ENCODE assay signal across 12 cellular contexts in genomic region chr11:118176400-118177134, GRCh38. TPM values are rescaled to one million over a fixed set of nuclear protein-coding genes. Genes with fewer than 3 reads are reported as not detected.
DNase-seq lines count a peak whose midpoint lies in the region; ATAC-seq and TF ChIP-seq lines count a peak whose summit lies in the region.
"Had no signal": no experiment of that assay in that cellular context is flagged by ENCODE, and none has a peak within 500 bp of the region (broad histone marks: within the 10 kb centered on the region; RNA-seq: fewer than 3 reads in every experiment).

SCN2B (minus strand) TSS chr11:118176639; CDS start chr11:118176431, 208 bp downstream.

- H3K27ac ChIP-seq in HEK293 (ENCODE audit: extremely low read depth, low read depth, low read length) = no peak within 1 kb of the TSS
- H3K27ac ChIP-seq in prostate gland = no peak within 1 kb of the TSS

- TF ChIP-seq CTCF in HEK293 (tag by site-specific recombination; IDR thresholded peaks at IDR 0.05) = no peak
- no peak for TF ChIP-seq CTCF in brain (conservative IDR thresholded peaks at IDR 0.05)
- no peak for TF ChIP-seq CTCF in prostate gland (IDR thresholded peaks at IDR 0.05)

- no peaks in the 10 kb centered on the region for H3K9me3 Mint-ChIP-seq in brain
- H3K9me3 Mint-ChIP-seq: CD4-positive, alpha-beta memory T cell had no signal

- intact Hi-C loops in prostate gland (cut with DNase I) = no loop called here

- H3K4me1 ChIP-seq in HEK293 (ENCODE audit: control insufficient read depth, insufficient read depth, low read length) = no peaks in the 10 kb centered on the region
- peaks cover 22% of the 10 kb centered on the region for H3K4me1 ChIP-seq in iPS-15b (ENCODE audit: control insufficient read depth, insufficient read depth, low read length)
- H3K4me1 ChIP-seq in prostate gland (replicated peaks) = no peaks in the 10 kb centered on the region

- WGBS in prostate gland = 31% methylated on average over 10 of the region's 10 CpGs

- DNase-seq in retina = peak; percentile 63
- no peak for DNase-seq in prostate gland (ENCODE audit: low spot score)
- no peak for DNase-seq in occipital lobe (lab: John Stamatoyannopoulos, UW)
- DNase-seq: CD4-positive, alpha-beta memory T cell; NCI-H1048; stimulated activated CD4-positive, alpha-beta T cell treated with anti-CD3 and anti-CD28 coated beads, Interleukin-2, amount 100 ng/mL, for 48 hours had no signal

- no peaks in the 10 kb centered on the region for H3K36me3 Mint-ChIP-seq in brain
- H3K36me3 Mint-ChIP-seq: CD4-positive, alpha-beta memory T cell had no signal

- ATAC-seq in HG03095 (IDR thresholded peaks at IDR 0.05; ENCODE audit: unreplicated experiment) = no peak
- ATAC-seq in GM19328 (IDR thresholded peaks at IDR 0.05; ENCODE audit: unreplicated experiment) = no peak

- peak within 1 kb of the TSS; percentile 88 to 99 (median 95) for H3K27ac Mint-ChIP-seq in brain

- peak within 1 kb of the TSS; percentile 17 for H3K9ac ChIP-seq in iPS-15b (ENCODE audit: low read depth, low read length)

- no peaks in the 10 kb centered on the region for H3K36me3 ChIP-seq in HEK293 (ENCODE audit: control insufficient read depth in 2 of 2, insufficient read depth in 1 of 2, low read length in 2 of 2)
- no peaks in the 10 kb centered on the region for H3K36me3 ChIP-seq in iPS-15b (ENCODE audit: control insufficient read depth, insufficient read depth, low read length)
- H3K36me3 ChIP-seq in prostate gland = no peaks in the 10 kb centered on the region

- H3K4me1 Mint-ChIP-seq in brain = peaks cover 59% of the 10 kb centered on the region

- H3K27me3 Mint-ChIP-seq in brain = peaks cover 15% of the 10 kb centered on the region

- no peaks in the 10 kb centered on the region for H3K9me3 ChIP-seq in HEK293 (ENCODE audit: control insufficient read depth, insufficient read depth, low read depth, low read length)
- H3K9me3 ChIP-seq in iPS-15b (ENCODE audit: control insufficient read depth, insufficient read depth, low read length) = no peaks in the 10 kb centered on the region
- H3K9me3 ChIP-seq in prostate gland = no peaks in the 10 kb centered on the region

- H3K27me3 ChIP-seq in iPS-15b (ENCODE audit: control insufficient read depth, insufficient read depth, low read length) (peaks cover 51% of the 10 kb centered on the region), prostate gland (replicated peaks; ENCODE audit: insufficient read depth) (no peaks in the 10 kb centered on the region)

- no peak for TF ChIP-seq POLR2A in prostate gland (IDR thresholded peaks at IDR 0.05)

- POLR2A ChIA-PET in HEK293 (lab: Yijun Ruan, JAX) = no interaction called here

- CTCF ChIA-PET in HEK293 (lab: Yijun Ruan, JAX) = interaction anchor here (0.8 to 2.5 kb wide), 3 partner anchors 9 to 352 kb away, joined by 3 to 9 read pairs (median 4); partner anchors contain the start of gene FXYD2

- H3K4me3 ChIP-seq in HEK293 (ENCODE audit: low read depth, low read length) = no peak within 1 kb of the TSS
- peak within 1 kb of the TSS; percentile 66 for H3K4me3 ChIP-seq in iPS-15b (ENCODE audit: low read depth, low read length)
- H3K4me3 ChIP-seq in prostate gland = no peak within 1 kb of the TSS

- H3K4me3 Mint-ChIP-seq in brain = peak within 1 kb of the TSS; percentile 88 to 93 (median 92)
- H3K4me3 Mint-ChIP-seq: CD4-positive, alpha-beta memory T cell had no signal

TF ChIP-seq in HEK293, 187 proteins besides CTCF, POLR2A, EP300 and RAD21:
- no peak for TF ChIP-seq ZNF843 (tag by site-specific recombination; IDR thresholded peaks at IDR 0.05)
- TF ChIP-seq ZNF335 (tag by site-specific recombination; conservative IDR thresholded peaks at IDR 0.05) = 0 out of 2 replicates have a peak, but pooled peaks have one; percentile 12
- no peak for TF ChIP-seq ZNF624 (tag by site-specific recombination; IDR thresholded peaks at IDR 0.05)
- TF ChIP-seq SETDB1 (IDR thresholded peaks at IDR 0.05; ENCODE audit: insufficient read length, low read length) = no peak
- TF ChIP-seq PRDM10 (tag by site-specific recombination; IDR thresholded peaks at IDR 0.05) = peak; percentile 50
- peak; percentile 77 for TF ChIP-seq ZNF366 (tag by site-specific recombination; conservative IDR thresholded peaks at IDR 0.05)
- TF ChIP-seq ZNF416 (tag by site-specific recombination; IDR thresholded peaks at IDR 0.05) = no peak
- no peak for TF ChIP-seq ZNF561 (tag by site-specific recombination; IDR thresholded peaks at IDR 0.05; ENCODE audit: borderline replicate concordance)
- TF ChIP-seq PATZ1 (tag by site-specific recombination; IDR thresholded peaks at IDR 0.05) = 0 out of 2 replicates have a peak, but pooled peaks have one; percentile 35
- no peak for TF ChIP-seq ZFP69B (tag by site-specific recombination; IDR thresholded peaks at IDR 0.05)
- no peak for TF ChIP-seq YY1 (tag by site-specific recombination; IDR thresholded peaks at IDR 0.05)
- TF ChIP-seq ZXDB (tag by site-specific recombination; IDR thresholded peaks at IDR 0.05) = no peak
- peak; percentile 82 for TF ChIP-seq ZNF398 (tag by site-specific recombination; IDR thresholded peaks at IDR 0.05)
- TF ChIP-seq SP7 (tag by site-specific recombination; IDR thresholded peaks at IDR 0.05) = 0 out of 2 replicates have a peak, but pooled peaks have one; percentile 13
- no peak for TF ChIP-seq ZNF548 (tag by site-specific recombination; IDR thresholded peaks at IDR 0.05)
- TF ChIP-seq ZBTB8A (tag by site-specific recombination; IDR thresholded peaks at IDR 0.05) = peak; percentile 16; the same call in 1 of the 2 replicates
- 0 out of 2 replicates have a peak, but pooled peaks have one; percentile 5 for TF ChIP-seq ZFHX2 (tag by site-specific recombination; conservative IDR thresholded peaks at IDR 0.05)
- TF ChIP-seq ZNF596 (tag by site-specific recombination; IDR thresholded peaks at IDR 0.05) = peak; percentile 62; the same call in 1 of the 2 replicates
- TF ChIP-seq ZNF324 (tag by site-specific recombination; IDR thresholded peaks at IDR 0.05) = no peak

RNA-seq across cellular contexts. Expression of gene SCN2B, which starts in this region (rescaled TPM):
- polyA plus RNA-seq in brain (ENCODE audit: insufficient read depth, low read depth, low replicate concordance) = 9.0 TPM
- total RNA-seq in prostate gland (1 to 10 TPM in 1 of 2 donors, under 1 TPM in 1; 0.68 to 1.1 TPM), occipital lobe (5.8 TPM)
- total RNA-seq: activated CD8-positive, alpha-beta memory T cell treated with anti-CD3 and anti-CD28 coated beads for 36 hours; CD4-positive, alpha-beta memory T cell had no signal
- polyA plus RNA-seq: CD4-positive, alpha-beta memory T cell had no signal
